Comparison of ENCODE assay signal across 1 cellular context in genomic region chr13:48532146-48532472, GRCh38.
TF ChIP-seq lines count a peak whose summit lies in the region.

No MANE protein-coding gene starts in this region.

TF ChIP-seq in GM23338, 12 proteins besides CTCF, POLR2A, EP300 and RAD21 (continued from another document):
- TF ChIP-seq ZNF462 (CRISPR knock-in tag; IDR thresholded peaks at IDR 0.05) (no peak), JUNB (IDR thresholded peaks at IDR 0.05; ENCODE audit: unreplicated experiment) (no peak)
